ENCODE assay signal across 8 cellular contexts in genomic region chr10:21533577-21534475, GRCh38. TPM values are rescaled to one million over a fixed set of nuclear protein-coding genes. Genes with fewer than 3 reads are reported as not detected.
DNase-seq lines count a peak whose midpoint lies in the region; ATAC-seq, FAIRE-seq and TF ChIP-seq lines count a peak whose summit lies in the region.

Gene MLLT10, plus strand, starts transcription at chr10:21534232. Its CDS starts 413 bp downstream, at chr10:21534645.

- no peaks in the 10 kb centered on the region for H3K4me1 ChIP-seq in right cardiac atrium (ENCODE audit: control insufficient read depth, insufficient read depth, low read length)
- no peaks in the 10 kb centered on the region for H3K4me1 ChIP-seq in aorta (ENCODE audit: control insufficient read depth in 1 of 2, insufficient read depth in 2 of 2, low read length in 2 of 2)

- H3K27me3 ChIP-seq in right cardiac atrium (ENCODE audit: control insufficient read depth, insufficient read depth) (no peaks in the 10 kb centered on the region), aorta (ENCODE audit: control insufficient read depth in 1 of 2, insufficient read depth in 2 of 2, low read length in 1 of 2) (no peaks in the 10 kb centered on the region)

- no peaks in the 10 kb centered on the region for H3K36me3 ChIP-seq in aorta (ENCODE audit: control insufficient read depth in 1 of 2, insufficient read depth in 2 of 2, low read length in 1 of 2)

- peak; percentile 86 for TF ChIP-seq POLR2A in GM12892 (IDR thresholded peaks at IDR 0.05; ENCODE audit: low read depth, low read length)

- WGBS in right cardiac atrium, result under 1% methylated on average over 66 of the region's 81 CpGs
- 0% methylated on average over 30 to 81 of the region's 81 CpGs for WGBS in aorta, 2 donors

- H3K27ac ChIP-seq in right cardiac atrium (ENCODE audit: low read length), result peak within 1 kb of the TSS; percentile 99
- peak within 1 kb of the TSS; percentile 33 to 90 for H3K27ac ChIP-seq in aorta (ENCODE audit: low read depth in 1 of 2, low read length in 2 of 2)

- H3K9me3 ChIP-seq in right cardiac atrium (ENCODE audit: control insufficient read depth, low read length) (no peaks in the 10 kb centered on the region), aorta (ENCODE audit: control insufficient read depth, low read length) (no peaks in the 10 kb centered on the region)

- peak; percentile 99 for FAIRE-seq in GM12892 (lab: Jason Lieb, UNC)

- H3K4me3 ChIP-seq in right cardiac atrium (ENCODE audit: low read length) (peak within 1 kb of the TSS; percentile 95), aorta (ENCODE audit: low read length in 2 of 2) (peak within 1 kb of the TSS; percentile 75 to 95)

- intact Hi-C loops in right cardiac atrium (cut with DNase I), result loop anchor here in 2 of 4 donors (5.0 kb wide), 1 partner anchor 37 kb away; no protein-coding TSS in a partner anchor
- intact Hi-C loops in aorta (cut with DNase I), result no loop called here

- ATAC-seq in HG02763 (IDR thresholded peaks at IDR 0.05; ENCODE audit: unreplicated experiment) (peak; percentile 87), right cardiac atrium (peak; percentile 96 to 97), aorta (ENCODE audit: low FRiP score) (peak; percentile 97)

- peak; percentile 87 for DNase-seq in GM12892 (ENCODE audit: insufficient read length)
- peak; percentile 99 for DNase-seq in NCI-H146 (lab: John Stamatoyannopoulos, UW)
- peak; percentile 80 to 99 (median 91) for DNase-seq in T-helper 2 cell
- DNase-seq in anterior cingulate cortex (lab: John Stamatoyannopoulos, UW), result peak; percentile 77 to 99 (median 92)
- DNase-seq in right cardiac atrium, result peak; percentile 97 to 99 (median 98)
- DNase-seq in renal cortical epithelial cell (ENCODE audit: low read depth), result peak; percentile 76
- peak; percentile 97 for DNase-seq in aorta

RNA-seq across cellular contexts. Expression of gene MLLT10, which starts in this region (rescaled TPM):
- 31.1 TPM for polyA plus RNA-seq in GM12892 (2012; ENCODE audit: missing spikeins)
- total RNA-seq in right cardiac atrium, result 10 to 100 TPM; 26.6 to 36.1 (median 29.8) TPM
- polyA plus RNA-seq in right cardiac atrium, result 14.1 TPM
- total RNA-seq in renal cortical epithelial cell, result 26.7 and 42.7 TPM in 2 replicates
- total RNA-seq in aorta, result 10 to 100 TPM; 35.5 to 75.3 TPM
- polyA plus RNA-seq in aorta, result 10 to 100 TPM in 1 of 2 donors, 1 to 10 TPM in 1; 8.4 to 17.1 TPM

Comparison
In these comparisons a context has a peak if more than half of its experiments do, and no peak if none do; other contexts are left out.
1. Peak in every context shown above with its lines: DNase-seq, ATAC-seq, H3K4me3 ChIP-seq and H3K27ac ChIP-seq.